ENCODE assay signal across 11 cellular contexts in genomic region chr19:1277061-1277460, GRCh38. TPM values are rescaled to one million over a fixed set of nuclear protein-coding genes. Genes with fewer than 3 reads are reported as not detected.
DNase-seq lines count a peak whose midpoint lies in the region; ATAC-seq and TF ChIP-seq lines count a peak whose summit lies in the region.
"Had no signal": no experiment of that assay in that cellular context is flagged by ENCODE, and none has a peak within 500 bp of the region (broad histone marks: within the 10 kb centered on the region; RNA-seq: fewer than 3 reads in every experiment).

No MANE protein-coding gene starts in this region.

- H3K79me2 ChIP-seq in SU-DHL-6 (ENCODE audit: insufficient read depth, low read length), result peaks cover 13% of the 10 kb centered on the region; the same call in 1 of the 2 replicates

- CTCF ChIA-PET in activated CD8-positive, alpha-beta memory T cell treated with anti-CD3 and anti-CD28 coated beads, Interleukin-2, amount 10 ng/mL, durations not matched to agents 7 days and 5 days (lab: Charles Lee), result interaction anchor here (0.9 to 5.1 kb wide), 3 partner anchors 33 to 160 kb away, joined by 3 to 40 read pairs (median 7); no protein-coding TSS in a partner anchor

- DNase-seq in activated CD8-positive, alpha-beta memory T cell treated with anti-CD3 and anti-CD28 coated beads, Interleukin-2, amount 10 ng/mL, durations not matched to agents 7 days and 5 days, result no peak
- no peak for DNase-seq in activated CD8-positive, alpha-beta memory T cell treated with anti-CD3 and anti-CD28 coated beads, Interleukin-2, amount 50 U/mL, for 48 hours
- DNase-seq in immature natural killer cell (no peak), mucosa of gallbladder (ENCODE audit: low spot score) (no peak), germinal center (ENCODE audit: low spot score) (no peak)
- no peak for DNase-seq in stimulated activated naive CD8-positive, alpha-beta T cell treated with anti-CD3 and anti-CD28 coated beads, Interleukin-15, amount 100 ng/mL, for 72 hours
- DNase-seq: NCI-H345, tibial artery had no signal

- H3K9me2 ChIP-seq in SU-DHL-6 (replicated peaks; ENCODE audit: insufficient read depth, low read length), result no peaks in the 10 kb centered on the region

- ATAC-seq in activated CD8-positive, alpha-beta memory T cell treated with anti-CD3 and anti-CD28 coated beads, Interleukin-2, amount 10 ng/mL, durations not matched to agents 7 days and 5 days, result no peak
- no peak for ATAC-seq in stimulated activated naive CD8-positive, alpha-beta T cell treated with anti-CD3 and anti-CD28 coated beads, Interleukin-15, amount 100 ng/mL, for 72 hours
- ATAC-seq in HG02623 (IDR thresholded peaks at IDR 0.05; ENCODE audit: unreplicated experiment), result no peak

- no peak for TF ChIP-seq CTCF in SU-DHL-6 (IDR thresholded peaks at IDR 0.05; ENCODE audit: insufficient read depth, low read length, poor library complexity, severe bottlenecking)

- H2AFZ ChIP-seq in SU-DHL-6 (ENCODE audit: low read depth, low read length, severe bottlenecking), result no peak overlapping the region

- H3K9ac ChIP-seq in SU-DHL-6 (ENCODE audit: low read length), result peak overlapping the region; percentile 96

- H3K9me3 Mint-ChIP-seq in activated CD8-positive, alpha-beta memory T cell treated with anti-CD3 and anti-CD28 coated beads, Interleukin-2, amount 10 ng/mL, durations not matched to agents 7 days and 5 days (ENCODE audit: low read depth), result no peaks in the 10 kb centered on the region
- H3K9me3 Mint-ChIP-seq in immature natural killer cell, result no peaks in the 10 kb centered on the region
- no peaks in the 10 kb centered on the region for H3K9me3 Mint-ChIP-seq in stimulated activated naive CD8-positive, alpha-beta T cell treated with anti-CD3 and anti-CD28 coated beads, Interleukin-15, amount 100 ng/mL, for 72 hours

- H3K27ac Mint-ChIP-seq in activated CD8-positive, alpha-beta memory T cell treated with anti-CD3 and anti-CD28 coated beads, Interleukin-2, amount 10 ng/mL, durations not matched to agents 7 days and 5 days, result peak overlapping the region; percentile 88
- H3K27ac Mint-ChIP-seq in immature natural killer cell, result peak overlapping the region; percentile 77 to 90 (median 87)
- peak overlapping the region; percentile 79 to 93 for H3K27ac Mint-ChIP-seq in stimulated activated naive CD8-positive, alpha-beta T cell treated with anti-CD3 and anti-CD28 coated beads, Interleukin-15, amount 100 ng/mL, for 72 hours

- H3K36me3 Mint-ChIP-seq in activated CD8-positive, alpha-beta memory T cell treated with anti-CD3 and anti-CD28 coated beads, Interleukin-2, amount 10 ng/mL, durations not matched to agents 7 days and 5 days, result peaks cover 27% of the 10 kb centered on the region
- peaks cover 10 to 17% (median 14%) of the 10 kb centered on the region in 3 donors for H3K36me3 Mint-ChIP-seq in immature natural killer cell

- no peaks in the 10 kb centered on the region for H3K9me3 ChIP-seq in SU-DHL-6 (ENCODE audit: insufficient read depth, low read length)
- H3K9me3 ChIP-seq: tibial artery had no signal

- peak overlapping the region; percentile 81 for H3K4me2 ChIP-seq in SU-DHL-6 (ENCODE audit: low read depth, low read length, poor library complexity, severe bottlenecking)

- peaks cover 40% of the 10 kb centered on the region for H3K4me1 Mint-ChIP-seq in activated CD8-positive, alpha-beta memory T cell treated with anti-CD3 and anti-CD28 coated beads, Interleukin-2, amount 10 ng/mL, durations not matched to agents 7 days and 5 days
- peaks cover 28 to 33% of the 10 kb centered on the region in 2 donors for H3K4me1 Mint-ChIP-seq in immature natural killer cell
- peaks cover 74% of the 10 kb centered on the region for H3K4me1 Mint-ChIP-seq in stimulated activated naive CD8-positive, alpha-beta T cell treated with anti-CD3 and anti-CD28 coated beads, Interleukin-15, amount 100 ng/mL, for 72 hours

- peaks cover 6% of the 10 kb centered on the region; the same call in 1 of the 2 replicates for H3K36me3 ChIP-seq in SU-DHL-6 (ENCODE audit: low read length)

- peak overlapping the region; percentile 74 for H3K4me3 Mint-ChIP-seq in activated CD8-positive, alpha-beta memory T cell treated with anti-CD3 and anti-CD28 coated beads, Interleukin-2, amount 10 ng/mL, durations not matched to agents 7 days and 5 days
- peak overlapping the region; percentile 76 to 85 (median 83) for H3K4me3 Mint-ChIP-seq in immature natural killer cell
- peak overlapping the region; percentile 78 to 81 for H3K4me3 Mint-ChIP-seq in stimulated activated naive CD8-positive, alpha-beta T cell treated with anti-CD3 and anti-CD28 coated beads, Interleukin-15, amount 100 ng/mL, for 72 hours

- no peaks in the 10 kb centered on the region for H3K27me3 ChIP-seq in SU-DHL-6 (ENCODE audit: low read length)
- H3K27me3 ChIP-seq: tibial artery had no signal

- H3K27me3 Mint-ChIP-seq in activated CD8-positive, alpha-beta memory T cell treated with anti-CD3 and anti-CD28 coated beads, Interleukin-2, amount 10 ng/mL, durations not matched to agents 7 days and 5 days, result no peaks in the 10 kb centered on the region
- H3K27me3 Mint-ChIP-seq in immature natural killer cell (ENCODE audit: low read depth in 3 of 3), result peaks cover 6 to 22% (median 12%) of the 10 kb centered on the region in 3 donors
- H3K27me3 Mint-ChIP-seq in stimulated activated naive CD8-positive, alpha-beta T cell treated with anti-CD3 and anti-CD28 coated beads, Interleukin-15, amount 100 ng/mL, for 72 hours, result peaks cover 7% of the 10 kb centered on the region

- H3F3A ChIP-seq in SU-DHL-6 (ENCODE audit: insufficient read depth), result peaks cover 33% of the 10 kb centered on the region

- H3K27ac ChIP-seq in SU-DHL-6 (ENCODE audit: low read depth, low read length), result peak overlapping the region; percentile 84

- peak overlapping the region; percentile 66 for H3K4me3 ChIP-seq in SU-DHL-6 (ENCODE audit: insufficient read depth, low read length, poor library complexity, severe bottlenecking)

- H4K20me1 ChIP-seq in SU-DHL-6 (ENCODE audit: low read depth, low read length), result no peaks in the 10 kb centered on the region

RNA-seq across cellular contexts. Expression of gene FAM174C, which starts 1.7 kb away (rescaled TPM):
- 10 to 100 TPM; 54.7 to 60.3 TPM for total RNA-seq in activated CD8-positive, alpha-beta memory T cell treated with anti-CD3 and anti-CD28 coated beads, Interleukin-2, amount 10 ng/mL, durations not matched to agents 7 days and 5 days
- 10 to 100 TPM; 50.5 to 98.4 (median 86.9) TPM for polyA plus RNA-seq in immature natural killer cell
- 57.6 TPM for total RNA-seq in mucosa of gallbladder

RNA-seq across cellular contexts. Expression of gene CIRBP, which starts 7.9 kb away (rescaled TPM):
- 100 to 1,000 TPM; 189 to 210 TPM for total RNA-seq in activated CD8-positive, alpha-beta memory T cell treated with anti-CD3 and anti-CD28 coated beads, Interleukin-2, amount 10 ng/mL, durations not matched to agents 7 days and 5 days
- polyA plus RNA-seq in immature natural killer cell, result 100 to 1,000 TPM; 146 to 246 (median 197) TPM
- total RNA-seq in mucosa of gallbladder, result 382 TPM

RNA-seq across cellular contexts. Expression of gene EFNA2, which starts 8.6 kb away (rescaled TPM):
- total RNA-seq in activated CD8-positive, alpha-beta memory T cell treated with anti-CD3 and anti-CD28 coated beads, Interleukin-2, amount 10 ng/mL, durations not matched to agents 7 days and 5 days, result not detected
- not detected for polyA plus RNA-seq in immature natural killer cell
- 8.4 TPM for total RNA-seq in mucosa of gallbladder
- total RNA-seq: myocyte had no signal

RNA-seq across cellular contexts. Expression of gene MIDN, which starts 28.7 kb away (rescaled TPM):
- 10 to 100 TPM; 73.3 to 88.6 TPM for total RNA-seq in activated CD8-positive, alpha-beta memory T cell treated with anti-CD3 and anti-CD28 coated beads, Interleukin-2, amount 10 ng/mL, durations not matched to agents 7 days and 5 days
- 10 to 100 TPM in 2 of 3 donors, 1 to 10 TPM in 1; 4.9 to 16.0 (median 10.8) TPM for polyA plus RNA-seq in immature natural killer cell
- 127 TPM for total RNA-seq in mucosa of gallbladder

RNA-seq across cellular contexts. Expression of gene ATP5F1D, which starts 35.5 kb away (rescaled TPM):
- total RNA-seq in activated CD8-positive, alpha-beta memory T cell treated with anti-CD3 and anti-CD28 coated beads, Interleukin-2, amount 10 ng/mL, durations not matched to agents 7 days and 5 days, result 100 to 1,000 TPM; 190 to 221 TPM
- 100 to 1,000 TPM; 145 to 310 (median 303) TPM for polyA plus RNA-seq in immature natural killer cell
- total RNA-seq in mucosa of gallbladder, result 213 TPM
